Comparison of ENCODE assay signal across 22 cellular contexts in the genomic region with DNA sequence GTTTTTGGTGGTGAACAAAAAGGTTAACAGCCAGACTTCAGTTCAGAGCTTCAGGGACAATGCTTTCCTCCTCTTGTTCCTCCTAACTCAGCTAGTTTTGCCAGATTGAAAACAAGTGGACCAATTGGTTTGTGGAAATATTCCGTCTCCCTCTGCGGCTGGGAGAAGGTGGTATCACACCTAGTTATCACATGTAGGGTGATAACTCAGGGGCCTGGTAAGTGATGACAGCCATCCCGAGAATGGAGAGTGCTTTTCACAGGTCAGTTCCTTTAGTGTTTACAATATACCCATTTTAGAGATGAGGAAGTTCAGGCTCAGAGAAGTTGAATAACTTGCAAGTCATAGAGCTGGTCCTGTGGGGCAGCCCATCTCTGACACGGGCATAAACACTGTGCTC.
DNase-seq lines count a peak whose midpoint lies in the region; ATAC-seq, FAIRE-seq and TF ChIP-seq lines count a peak whose summit lies in the region.
"Had no signal": no experiment of that assay in that cellular context is flagged by ENCODE, and none has a peak within 500 bp of the region (broad histone marks: within the 10 kb centered on the region; RNA-seq: fewer than 3 reads in every experiment).

No MANE protein-coding gene starts in this region.

- H3K4me3 ChIP-seq in HepG2 (replicated peaks in 1 of 3; ENCODE audit: insufficient read depth in 1 of 3, low read depth in 2 of 3, low read length in 3 of 3) = no peak overlapping the region
- H3K4me3 ChIP-seq in right lobe of liver = no peak overlapping the region
- no peak overlapping the region for H3K4me3 ChIP-seq in endodermal cell (ENCODE audit: low read length)
- H3K4me3 ChIP-seq in mesendoderm (ENCODE audit: low read length) = no peak overlapping the region
- no peak overlapping the region for H3K4me3 ChIP-seq in sigmoid colon
- H3K4me3 ChIP-seq in CD4-positive, alpha-beta memory T cell (ENCODE audit: low read length in 2 of 2) = no peak overlapping the region
- H3K4me3 ChIP-seq: GM23248 had no signal

- H3K79me2 ChIP-seq in HepG2 (ENCODE audit: insufficient read depth, low read length) (no peaks in the 10 kb centered on the region), mesendoderm (ENCODE audit: control insufficient read depth, insufficient read depth, low read length) (no peaks in the 10 kb centered on the region)

- H4K5ac ChIP-seq in mesendoderm (ENCODE audit: low read length) = no peak overlapping the region

- intact Hi-C loops in HepG2 (cut with micrococcal nuclease; ENCODE audit: unreplicated experiment) = no loop called here
- intact Hi-C loops in right lobe of liver (cut with DNase I) = no loop called here
- intact Hi-C loops in sigmoid colon (cut with DNase I) = no loop called here
- intact Hi-C loops in CD4-positive, alpha-beta memory T cell (cut with micrococcal nuclease) = no loop called here

- H3K9me3 ChIP-seq in HepG2 (ENCODE audit: low read length) = no peaks in the 10 kb centered on the region
- H3K9me3 ChIP-seq in right lobe of liver = no peaks in the 10 kb centered on the region
- no peaks in the 10 kb centered on the region for H3K9me3 ChIP-seq in endodermal cell (ENCODE audit: control insufficient read depth, low read length)
- no peaks in the 10 kb centered on the region for H3K9me3 ChIP-seq in sigmoid colon
- no peaks in the 10 kb centered on the region for H3K9me3 ChIP-seq in CD4-positive, alpha-beta memory T cell (ENCODE audit: control insufficient read depth in 1 of 2, low read length in 2 of 2)
- H3K9me3 ChIP-seq: BE2C had no signal

- no peak for TF ChIP-seq CTCF in HepG2 (CRISPR knock-in tag; IDR thresholded peaks at IDR 0.05)
- no peak for TF ChIP-seq CTCF in right lobe of liver (IDR thresholded peaks at IDR 0.05)
- TF ChIP-seq CTCF in endodermal cell (conservative IDR thresholded peaks at IDR 0.05) = no peak
- TF ChIP-seq CTCF in sigmoid colon (IDR thresholded peaks at IDR 0.05) = no peak

- H3K9me3 Mint-ChIP-seq in endodermal cell = no peaks in the 10 kb centered on the region
- H3K9me3 Mint-ChIP-seq in CD4-positive, alpha-beta memory T cell = no peaks in the 10 kb centered on the region
- H3K9me3 Mint-ChIP-seq: CD8-positive, alpha-beta T cell; H9 had no signal

- H3K4me1 ChIP-seq in HepG2 (ENCODE audit: insufficient read depth, low read length) = peaks cover 13% of the 10 kb centered on the region
- H3K4me1 ChIP-seq in right lobe of liver = peaks cover 0 to 30% (median 12%) of the 10 kb centered on the region in 4 donors
- H3K4me1 ChIP-seq in endodermal cell (ENCODE audit: control insufficient read depth, insufficient read depth, low read length) = peaks cover 16% of the 10 kb centered on the region
- H3K4me1 ChIP-seq in mesendoderm (ENCODE audit: control insufficient read depth, low read depth, low read length) = peaks cover 7% of the 10 kb centered on the region
- peaks cover 0 to 15% (median 5%) of the 10 kb centered on the region in 4 donors for H3K4me1 ChIP-seq in sigmoid colon
- H3K4me1 ChIP-seq in CD4-positive, alpha-beta memory T cell (ENCODE audit: insufficient read depth, low read length) = no peaks in the 10 kb centered on the region

- no peaks in the 10 kb centered on the region for H3K79me1 ChIP-seq in mesendoderm (ENCODE audit: low read length)

- CTCF ChIA-PET in HepG2 (lab: Yijun Ruan, JAX; ENCODE audit: low intra/inter-chr PET ratio, low total read pairs) = no interaction called here
- CTCF ChIA-PET in CD4-positive, alpha-beta memory T cell (lab: Charles Lee; ENCODE audit: partially characterized antibody) = no interaction called here

- H3K23ac ChIP-seq in mesendoderm (ENCODE audit: low read length) = no peak overlapping the region

- no peak overlapping the region for H3K9ac ChIP-seq in HepG2 (ENCODE audit: insufficient read depth, low read depth, low read length)
- no peak overlapping the region for H3K9ac ChIP-seq in endodermal cell (ENCODE audit: extremely low read depth, low read length, poor library complexity, severe bottlenecking)
- no peak overlapping the region for H3K9ac ChIP-seq in mesendoderm (ENCODE audit: low read length)
- H3K9ac ChIP-seq: GM23248 had no signal

- H2AFZ ChIP-seq in HepG2 (ENCODE audit: low read length) = no peak overlapping the region
- H2AFZ ChIP-seq: GM23248 had no signal

- H3K27ac ChIP-seq in HepG2 (ENCODE audit: extremely low read length, insufficient read depth, low read length) (no peak overlapping the region), right lobe of liver (no peak overlapping the region), endodermal cell (ENCODE audit: low read depth, low read length) (no peak overlapping the region), mesendoderm (ENCODE audit: low read depth, low read length) (no peak overlapping the region), sigmoid colon (no peak overlapping the region)
- no peak overlapping the region for H3K27ac ChIP-seq in CD4-positive, alpha-beta memory T cell (ENCODE audit: low read depth, low read length)
- H3K27ac ChIP-seq: 22Rv1, GM23248 had no signal

- no peak overlapping the region for H3K27ac Mint-ChIP-seq in endodermal cell
- no peak overlapping the region for H3K27ac Mint-ChIP-seq in CD4-positive, alpha-beta memory T cell
- H3K27ac Mint-ChIP-seq: CD8-positive, alpha-beta T cell; H9 had no signal

- DNase-seq in HepG2 (ENCODE audit: low spot score) (no peak), right lobe of liver (no peak), endodermal cell (peak; percentile 79), mesendoderm (peak; percentile 64), sigmoid colon (peak; percentile 11), cerebellar nuclear complex (lab: John Stamatoyannopoulos, UW) (no peak), NCI-H1105 treated with DMSO at 0.1 percent for 48 hours (lab: John Stamatoyannopoulos, UW) (no peak)
- DNase-seq in CD4-positive, alpha-beta memory T cell = no peak
- DNase-seq: AML-193; BE2C; C1 segment of cervical spinal cord; Caco-2; CD8-positive, alpha-beta T cell; DMS153; DND-41; GM23248 had no signal

- H3K27me3 ChIP-seq in HepG2 (ENCODE audit: control insufficient read depth in 1 of 2, insufficient read depth in 2 of 2, low read length in 2 of 2) (no peaks in the 10 kb centered on the region), right lobe of liver (no peaks in the 10 kb centered on the region), endodermal cell (ENCODE audit: control insufficient read depth, insufficient read depth, low read length, poor library complexity, severe bottlenecking) (no peaks in the 10 kb centered on the region), mesendoderm (ENCODE audit: insufficient read depth, low read length, poor library complexity) (no peaks in the 10 kb centered on the region), sigmoid colon (no peaks in the 10 kb centered on the region)
- no peaks in the 10 kb centered on the region for H3K27me3 ChIP-seq in CD4-positive, alpha-beta memory T cell (ENCODE audit: insufficient read depth, low read length)
- H3K27me3 ChIP-seq: BE2C had no signal

- H3K36me3 ChIP-seq in HepG2 (replicated peaks in 1 of 2; ENCODE audit: control insufficient read depth in 1 of 2, insufficient read depth in 2 of 2, low read length in 2 of 2) (peaks cover 0 to 19% of the 10 kb centered on the region in 2 experiments; a peak in 2 of 5 replicates), right lobe of liver (peaks cover 0 to 5% (median 0%) of the 10 kb centered on the region in 4 donors), endodermal cell (ENCODE audit: control insufficient read depth, insufficient read depth, low read length) (no peaks in the 10 kb centered on the region), mesendoderm (ENCODE audit: control insufficient read depth, insufficient read depth, low read length) (no peaks in the 10 kb centered on the region), sigmoid colon (no peaks in the 10 kb centered on the region)
- H3K36me3 ChIP-seq in CD4-positive, alpha-beta memory T cell (ENCODE audit: insufficient read depth, low read length) = no peaks in the 10 kb centered on the region
- H3K36me3 ChIP-seq: BE2C had no signal

- no peaks in the 10 kb centered on the region for H3K36me3 Mint-ChIP-seq in endodermal cell (ENCODE audit: low read depth)
- no peaks in the 10 kb centered on the region for H3K36me3 Mint-ChIP-seq in CD4-positive, alpha-beta memory T cell
- H3K36me3 Mint-ChIP-seq: CD8-positive, alpha-beta T cell had no signal

- H4K8ac ChIP-seq in mesendoderm (ENCODE audit: low read depth, low read length) = no peak overlapping the region

- H3K4me2 ChIP-seq in HepG2 (ENCODE audit: low read depth, low read length) (no peak overlapping the region), mesendoderm (ENCODE audit: low read length) (no peak overlapping the region)

- H2BK15ac ChIP-seq in mesendoderm (replicated peaks; ENCODE audit: low read depth) = no peak overlapping the region

- H3K4me1 Mint-ChIP-seq in endodermal cell = peaks cover 47% of the 10 kb centered on the region
- H3K4me1 Mint-ChIP-seq in CD4-positive, alpha-beta memory T cell = no peaks in the 10 kb centered on the region

- peaks cover 4% of the 10 kb centered on the region for H3K27me3 Mint-ChIP-seq in endodermal cell (ENCODE audit: insufficient read depth)
- H3K27me3 Mint-ChIP-seq in CD4-positive, alpha-beta memory T cell = peaks cover 3 to 18% of the 10 kb centered on the region in 2 donors

- no peak overlapping the region for H3K18ac ChIP-seq in mesendoderm (ENCODE audit: low read length)

- no peak overlapping the region for H2BK120ac ChIP-seq in mesendoderm (ENCODE audit: low read depth, low read length)

- no peak overlapping the region for H2BK5ac ChIP-seq in mesendoderm (ENCODE audit: low read length)

- BruUV-seq in HepG2 (replicated peaks; lab: Mats Ljungman, UMichigan) = no TSS peak

- TF ChIP-seq RAD21 in HepG2 (CRISPR knock-in tag; IDR thresholded peaks at IDR 0.05) = no peak

- POLR2A ChIA-PET in HepG2 (lab: Yijun Ruan, JAX) = no interaction called here
- POLR2A ChIA-PET in CD4-positive, alpha-beta memory T cell (lab: Charles Lee; ENCODE audit: partially characterized antibody) = no interaction called here

- TF ChIP-seq EP300 in HepG2 (IDR thresholded peaks at IDR 0.05; ENCODE audit: low read depth in 2 of 2, low read length in 2 of 2) (no peak), HepG2 (CRISPR knock-in tag; IDR thresholded peaks at IDR 0.05; ENCODE audit: borderline replicate concordance) (no peak), sigmoid colon (IDR thresholded peaks at IDR 0.05) (no peak)

- no peaks in the 10 kb centered on the region for H4K20me1 ChIP-seq in HepG2 (ENCODE audit: insufficient read depth, low read length)

- FAIRE-seq in HepG2 (lab: Jason Lieb, UNC) = no peak
- FAIRE-seq: A204.1, G401.6, GM12892 had no signal

- no peak for TF ChIP-seq POLR2A in HepG2 (IDR thresholded peaks at IDR 0.05; ENCODE audit: insufficient read depth in 1 of 2, low read depth in 2 of 2, low read length in 2 of 2)
- TF ChIP-seq POLR2A in right lobe of liver (IDR thresholded peaks at IDR 0.05) = no peak
- TF ChIP-seq POLR2A in sigmoid colon (IDR thresholded peaks at IDR 0.05) = no peak

- no peak overlapping the region for H2AK5ac ChIP-seq in mesendoderm (ENCODE audit: low read length)

- no peak overlapping the region for H3K4ac ChIP-seq in mesendoderm (ENCODE audit: low read depth, low read length)

- in situ Hi-C loops in HepG2 (cut with HindIII; ENCODE audit: extremely low pct_ligation_motif_present, low pct_unique_long_range_greater_than_20kb) = no loop called here

- H3K56ac ChIP-seq in mesendoderm (ENCODE audit: low read length) = no peak overlapping the region

- 90% methylated on average over 4 of the region's 4 CpGs for WGBS in HepG2 (ENCODE audit: low lambda C conversion rate)
- 63% methylated on average over 3 of the region's 4 CpGs for WGBS in right lobe of liver (ENCODE audit: insufficient coverage, low coverage, low lambda C conversion rate, missing lambda C conversion rate)
- WGBS in endodermal cell (ENCODE audit: insufficient coverage in 1 of 2, insufficient read length in 1 of 2), 2 experiments = 70 to 72% methylated on average over 2 to 4 of the region's 4 CpGs
- no CpG with 5 or more reads among the region's 4 CpGs for WGBS in mesendoderm (ENCODE audit: extremely low coverage, insufficient coverage, low lambda C conversion rate)
- 90 to 92% methylated on average over 4 of the region's 4 CpGs for WGBS in sigmoid colon, 2 donors

- no peak overlapping the region for H3K4me3 Mint-ChIP-seq in endodermal cell
- no peak overlapping the region for H3K4me3 Mint-ChIP-seq in CD4-positive, alpha-beta memory T cell
- H3K4me3 Mint-ChIP-seq: CD8-positive, alpha-beta T cell had no signal

- no peak for ATAC-seq in HepG2
- no peak for ATAC-seq in right lobe of liver
- ATAC-seq: CD8-positive, alpha-beta T cell; HCT116 had no signal

Comparison
In these comparisons a context has a peak if more than half of its experiments do, and no peak if none do; other contexts are left out.
1. DNase-seq: peak in endodermal cell (single experiment), mesendoderm (single experiment) and sigmoid colon (single experiment); none in HepG2 (single experiment), right lobe of liver (0 of 3), cerebellar nuclear complex (0 of 2), CD4-positive, alpha-beta memory T cell (0 of 5) and NCI-H1105 treated with DMSO at 0.1 percent for 48 hours (single experiment).